Comparison of ENCODE assay signal across 25 cellular contexts in the genomic region with DNA sequence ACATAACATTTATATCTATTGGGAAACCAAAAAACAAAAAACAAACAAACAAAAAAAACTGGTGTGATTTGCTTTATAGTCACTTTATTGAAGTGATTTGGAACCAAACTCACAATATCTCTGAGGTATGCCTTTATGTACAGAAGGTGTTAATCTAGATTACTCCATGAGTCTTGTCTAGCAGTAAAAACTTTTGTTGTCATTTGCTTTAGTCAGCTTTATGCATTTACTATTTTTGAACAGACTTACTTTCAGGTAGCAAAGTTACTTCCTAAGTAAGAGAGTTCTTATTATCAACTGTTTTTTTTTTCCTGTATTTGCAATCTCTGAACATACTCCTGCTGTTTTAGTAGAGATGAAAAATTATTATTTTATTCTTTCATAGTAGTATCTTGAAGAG.
"Had no signal": no experiment of that assay in that cellular context is flagged by ENCODE, and none has a peak within 500 bp of the region (broad histone marks: within the 10 kb centered on the region; RNA-seq: fewer than 3 reads in every experiment).

No MANE protein-coding gene starts in this region.

- H3K4me2 ChIP-seq: neural progenitor cell had no signal

- H3K4me3 ChIP-seq: neural progenitor cell, ovary, psoas muscle, right lobe of liver, sigmoid colon, stomach, thoracic aorta, thyroid gland, tibial nerve, upper lobe of left lung, vagina had no signal

- FAIRE-seq: small intestine, urothelium cell line had no signal

- H3K27ac ChIP-seq: neural progenitor cell, ovary, psoas muscle, right lobe of liver, sigmoid colon, stomach, thoracic aorta, thyroid gland, tibial nerve, upper lobe of left lung, vagina had no signal

- H3K9ac ChIP-seq: neural progenitor cell had no signal

- ATAC-seq: naive thymus-derived CD4-positive, alpha-beta T cell; natural killer cell; psoas muscle; right cardiac atrium; right lobe of liver; stimulated activated effector memory CD8-positive, alpha-beta T cell treated with anti-CD3 and anti-CD28 coated beads, Interleukin-12 subunit alpha, Interleukin-12 subunit beta, amount 100 ng/mL, for 72 hours; stimulated activated naive B cell treated with anti-CD40 and anti-IgM and Interleukin-4, amounts not matched to agents 10 μg/mL and 1 μg/mL and 100 μg/mL, for 72 hours had no signal

- H3K36me3 ChIP-seq: neural progenitor cell, ovary, right lobe of liver, sigmoid colon, stomach, thyroid gland, upper lobe of left lung, vagina had no signal

- H3K27me3 ChIP-seq: neural progenitor cell, ovary, right lobe of liver, sigmoid colon, stomach, thyroid gland, tibial nerve, upper lobe of left lung, vagina had no signal

- DNase-seq: naive thymus-derived CD4-positive, alpha-beta T cell; natural killer cell; occipital lobe; ovary; psoas muscle; right cardiac atrium; right lobe of liver; sigmoid colon; small intestine; stimulated activated CD4-positive, alpha-beta T cell treated with anti-CD3 and anti-CD28 coated beads, Interleukin-15, amount 100 ng/mL, for 24 hours; stimulated activated CD4-positive, alpha-beta T cell treated with anti-CD3 and anti-CD28 coated beads, Interleukin-2, amount 100 ng/mL, for 24 hours; stimulated activated CD4-positive, alpha-beta T cell treated with anti-CD3 and anti-CD28 coated beads, Interleukin-2, amount 100 ng/mL, for 48 hours; stimulated activated CD4-positive, alpha-beta T cell treated with anti-CD3 and anti-CD28 coated beads, Interleukin-4, amount 100 ng/mL, for 24 hours; stimulated activated naive B cell treated with anti-CD40 and anti-IgM and Interleukin-4, amounts not matched to agents 10 μg/mL and 1 μg/mL and 100 μg/mL, for 72 hours; stimulated activated naive CD4-positive, alpha-beta T cell treated with Interleukin-2 at 50 U/mL for 16 hours; stomach; thyroid gland; trophoblast cell; upper lobe of left lung had no signal

- H3K4me1 ChIP-seq: neural progenitor cell, psoas muscle, right lobe of liver, thyroid gland, upper lobe of left lung, vagina had no signal

- H2AFZ ChIP-seq: neural progenitor cell had no signal

- H3K9me3 ChIP-seq: ovary, thoracic aorta, thyroid gland had no signal
